Comparison of ENCODE assay signal across 1 cellular context in genomic region chr4:121873604-121874003, GRCh38.
TF ChIP-seq lines count a peak whose summit lies in the region.

No MANE protein-coding gene starts in this region.

TF ChIP-seq in WTC11, 78 proteins besides CTCF, POLR2A, EP300 and RAD21 (continued from another document):
- TF ChIP-seq AFF4 (CRISPR knock-in tag; IDR thresholded peaks at IDR 0.05; ENCODE audit: borderline replicate concordance) (no peak), HMGA2 (CRISPR knock-in tag; IDR thresholded peaks at IDR 0.05) (no peak), E2F4 (CRISPR knock-in tag; IDR thresholded peaks at IDR 0.05; ENCODE audit: borderline replicate concordance, low read depth) (no peak), GABPB1 (CRISPR knock-in tag; IDR thresholded peaks at IDR 0.05) (no peak), RELA (CRISPR knock-in tag; IDR thresholded peaks at IDR 0.05; ENCODE audit: borderline replicate concordance) (no peak)
